Comparison of ENCODE assay signal across 7 cellular contexts in the genomic region with DNA sequence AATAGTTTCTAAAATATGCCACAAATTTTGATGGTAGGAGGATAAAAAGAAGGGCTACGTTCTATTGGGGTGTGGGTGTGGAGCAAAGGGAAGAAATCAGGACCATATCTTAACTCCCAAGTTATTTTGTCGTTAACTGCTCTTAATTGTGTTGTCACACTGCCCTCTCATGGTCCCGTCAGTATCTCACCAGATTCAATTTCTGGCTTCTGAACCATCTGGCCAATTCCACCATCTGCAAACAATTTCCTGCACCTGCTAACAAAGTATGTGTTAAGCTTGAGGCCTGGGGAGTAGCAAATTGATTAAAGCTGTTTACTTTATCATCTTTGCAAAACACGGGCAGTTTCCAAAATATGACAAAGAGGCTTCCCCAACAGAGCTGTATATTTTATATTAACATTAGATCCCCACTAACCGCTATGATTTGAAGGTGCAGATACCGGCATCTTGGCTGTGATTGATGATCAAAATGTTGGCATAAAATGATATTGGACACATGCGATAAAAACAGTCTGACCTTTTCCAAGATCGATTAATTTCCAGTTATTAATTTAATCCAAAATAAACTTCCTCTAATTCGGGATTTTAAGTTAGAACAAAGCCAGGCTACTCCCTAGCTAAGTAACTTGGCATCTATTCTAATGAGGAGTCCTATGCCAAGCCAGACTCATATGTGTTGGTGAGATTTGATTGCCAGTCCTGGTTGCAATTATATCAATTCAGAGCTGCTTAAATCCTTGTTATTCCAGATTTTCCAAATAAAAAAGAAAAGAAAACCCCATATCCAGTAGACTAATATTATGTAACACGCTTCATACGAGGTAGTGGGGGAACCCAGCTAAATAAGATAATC. TPM values are rescaled to one million over a fixed set of nuclear protein-coding genes. Genes with fewer than 3 reads are reported as not detected.
DNase-seq lines count a peak whose midpoint lies in the region; ATAC-seq and TF ChIP-seq lines count a peak whose summit lies in the region.

No MANE protein-coding gene starts in this region.

- H3K4me1 ChIP-seq in tibial nerve = peaks cover 0 to 11% (median 0%) of the 10 kb centered on the region in 4 donors

- no peak overlapping the region for H3K27ac ChIP-seq in tibial nerve

- H3K36me3 ChIP-seq in GM06990 (ENCODE audit: control insufficient read depth, insufficient read depth, low read length) (no peaks in the 10 kb centered on the region), tibial nerve (no peaks in the 10 kb centered on the region)

- 34 to 35% methylated on average over 11 of the region's 11 CpGs for WGBS in tibial nerve, 2 donors

- no peak for ATAC-seq in HG02588 (IDR thresholded peaks at IDR 0.05; ENCODE audit: unreplicated experiment)

- TF ChIP-seq CTCF in GM06990 (IDR thresholded peaks at IDR 0.05; ENCODE audit: insufficient read depth, low read length, poor library complexity, severe bottlenecking) (peak; percentile 59), tibial nerve (IDR thresholded peaks at IDR 0.05) (peak; percentile 30 to 77 (median 52))

- no peak for DNase-seq in GM06990 (ENCODE audit: extremely low read depth, insufficient read length)
- DNase-seq in HT1080 (ENCODE audit: low read depth) = peak; percentile 48
- peak; percentile 80 for DNase-seq in NCI-H82 treated with DMSO at 0.1 percent for 48 hours (lab: John Stamatoyannopoulos, UW; ENCODE audit: unreplicated experiment)
- DNase-seq in brain pericyte (ENCODE audit: low read depth, low spot score) = peak; percentile 34
- DNase-seq in islet precursor cell = peak; percentile 76
- DNase-seq in tibial nerve (ENCODE audit: low spot score in 2 of 2) = peak in 1 of 2 donors; percentile 74

- H3K4me3 ChIP-seq in GM06990 (replicated peaks; ENCODE audit: low read depth, low read length) = no peak overlapping the region
- H3K4me3 ChIP-seq in tibial nerve = no peak overlapping the region

- TF ChIP-seq POLR2A in tibial nerve (IDR thresholded peaks at IDR 0.05) = no peak

- peaks cover 0 to 6% (median 0%) of the 10 kb centered on the region in 4 donors for H3K9me3 ChIP-seq in tibial nerve

- H3K27me3 ChIP-seq in GM06990 (replicated peaks; ENCODE audit: control insufficient read depth, insufficient read depth, low read length) (no peaks in the 10 kb centered on the region), tibial nerve (no peaks in the 10 kb centered on the region)

- TF ChIP-seq EP300 in tibial nerve (IDR thresholded peaks at IDR 0.05) = peak in 1 of 2 donors; percentile 63

RNA-seq across cellular contexts. Expression of a gene that starts 6.9 kb away (rescaled TPM):
- 57.5 and 65.8 TPM in 2 replicates for total RNA-seq in HT1080 (2014; rRNA removed; shearing (Covaris generic))
- polyA plus RNA-seq in HT1080 (2015; cell fraction: cytosol; rRNA removed) = 53.1 and 64.3 TPM in 2 replicates
- polyA plus RNA-seq in HT1080 (2015; cell fraction: nucleus; rRNA removed) = 127 and 141 TPM in 2 replicates
- total RNA-seq in tibial nerve = 10 to 100 TPM; 42.0 to 97.5 (median 59.1) TPM
